Comparison of ENCODE assay signal across 8 cellular contexts in genomic region chr6:35920793-35921732, GRCh38. TPM values are rescaled to one million over a fixed set of nuclear protein-coding genes. Genes with fewer than 3 reads are reported as not detected.
A peak's percentile ranks its signal among the peaks of the same experiment; 100 is the strongest.
DNase-seq lines count a peak whose midpoint lies in the region; ATAC-seq and TF ChIP-seq lines count a peak whose summit lies in the region.

Gene SRPK1, minus strand, starts transcription at chr6:35921098. Its CDS starts 42 bp downstream, at chr6:35921056.

- peaks cover 20% of the 10 kb centered on the region for H3K36me3 ChIP-seq in OCI-LY7 (ENCODE audit: insufficient read depth, low read length)

- ATAC-seq in GM21515 (IDR thresholded peaks at IDR 0.05; ENCODE audit: unreplicated experiment): peak; percentile 78

- peaks cover 26% of the 10 kb centered on the region for H4K20me1 ChIP-seq in OCI-LY7 (ENCODE audit: insufficient read depth, low read length)

- H3K9me2 ChIP-seq in OCI-LY7 (ENCODE audit: insufficient read depth, low read length): no peaks in the 10 kb centered on the region

- peak within 1 kb of the TSS; percentile 93 for H3K4me3 ChIP-seq in OCI-LY7 (ENCODE audit: low read depth, low read length, poor library complexity, severe bottlenecking)
- peak within 1 kb of the TSS; percentile 89 for H3K4me3 ChIP-seq in epithelial cell of proximal tubule (ENCODE audit: low read depth, low read length)

- intact Hi-C loops in OCI-LY7 (cut with micrococcal nuclease; ENCODE audit: unreplicated experiment): no loop called here

- CTCF ChIA-PET in OCI-LY7 (lab: Charles Lee; ENCODE audit: unreplicated experiment): interaction anchor here (0.5 kb wide), 1 partner anchor 452 kb away, joined by 3 read pairs; no protein-coding TSS in a partner anchor

- TF ChIP-seq CTCF in OCI-LY7 (conservative IDR thresholded peaks at IDR 0.05; ENCODE audit: low read length): no peak
- TF ChIP-seq CTCF in epithelial cell of proximal tubule (conservative IDR thresholded peaks at IDR 0.05; ENCODE audit: low read depth, low read length): no peak

- DNase-seq in DMS 273 (lab: John Stamatoyannopoulos, UW; ENCODE audit: unreplicated experiment): peak; percentile 96
- DNase-seq in HuH-7.5 (ENCODE audit: low spot score): peak; percentile 81
- DNase-seq in OCI-LY7 (ENCODE audit: low spot score): peak; percentile 93
- DNase-seq in activated T-cell treated with anti-CD3 and anti-CD28 coated beads for 4 hours: peak; percentile 82
- DNase-seq in epithelial cell of proximal tubule (ENCODE audit: low read depth): no peak
- peak; percentile 86 for DNase-seq in mucosa of gallbladder (ENCODE audit: low spot score)
- peak; percentile 82 for DNase-seq in stimulated activated CD8-positive, alpha-beta memory T cell treated with anti-CD3 and anti-CD28 coated beads, Interleukin-4, amount 100 ng/mL, for 24 hours (ENCODE audit: low read depth)

- POLR2A ChIA-PET in OCI-LY7 (lab: Charles Lee): interaction anchor here (0.6 to 1.6 kb wide), 7 partner anchors 9 to 185 kb away, joined by 3 to 8 read pairs (median 5); no protein-coding TSS in a partner anchor

- peaks cover 33% of the 10 kb centered on the region for H3K4me1 ChIP-seq in OCI-LY7 (ENCODE audit: insufficient read depth, low read length, poor library complexity, severe bottlenecking)

- H2AFZ ChIP-seq in OCI-LY7 (ENCODE audit: low read length): peak within 1 kb of the TSS; percentile 93

- H3K27ac ChIP-seq in OCI-LY7 (ENCODE audit: low read depth, low read length, poor library complexity, severe bottlenecking): peak within 1 kb of the TSS; percentile 51

- H3K79me2 ChIP-seq in OCI-LY7 (ENCODE audit: insufficient read depth, low read depth, low read length): peaks cover 50% of the 10 kb centered on the region

- H3K9me3 ChIP-seq in OCI-LY7 (ENCODE audit: low read length): no peaks in the 10 kb centered on the region

- peak within 1 kb of the TSS; percentile 91 for H3K4me2 ChIP-seq in OCI-LY7 (ENCODE audit: low read length)

- TSS peak; percentile 75 for BruUV-seq in OCI-LY7 (replicated peaks; lab: Mats Ljungman, UMichigan)

RNA-seq across cellular contexts. Expression of gene SRPK1, which starts in this region (rescaled TPM):
- 75.6 and 86.0 TPM in 2 replicates for total RNA-seq in OCI-LY7 (2014; rRNA removed; shearing (Covaris generic))
- total RNA-seq in OCI-LY7 (2022): 109 and 126 TPM in 2 replicates
- 103 and 115 TPM in 2 replicates for total RNA-seq in epithelial cell of proximal tubule
- 39.9 TPM for total RNA-seq in mucosa of gallbladder
